In genomic region chr1:39825432-39825941, GRCh38 we compare ENCODE assay signal across 11 cellular contexts. TPM values are rescaled to one million over a fixed set of nuclear protein-coding genes. Genes with fewer than 3 reads are reported as not detected.
DNase-seq lines count a peak whose midpoint lies in the region; ATAC-seq and TF ChIP-seq lines count a peak whose summit lies in the region.
"Had no signal": no experiment of that assay in that cellular context is flagged by ENCODE, and none has a peak within 500 bp of the region (broad histone marks: within the 10 kb centered on the region; RNA-seq: fewer than 3 reads in every experiment).

No MANE protein-coding gene starts in this region.

- TF ChIP-seq EP300 in sigmoid colon (IDR thresholded peaks at IDR 0.05): no peak

- ATAC-seq in GM21529 (IDR thresholded peaks at IDR 0.05; ENCODE audit: unreplicated experiment): peak; percentile 78
- ATAC-seq in T-cell (replicated peaks in 1 of 4): no peak

- H3K4me3 ChIP-seq in liver (ENCODE audit: low read depth in 1 of 3, low read length in 3 of 3): no peak overlapping the region
- H3K4me3 ChIP-seq in sigmoid colon: no peak overlapping the region
- H3K4me3 ChIP-seq: ovary had no signal

- CTCF ChIA-PET in T-cell (lab: Charles Lee): interaction anchor here in 1 of 2 donors (0.6 kb wide), 1 partner anchor 166 kb away, joined by 5 read pairs; no protein-coding TSS in a partner anchor

- no peak for TF ChIP-seq POLR2A in sigmoid colon (IDR thresholded peaks at IDR 0.05)

- WGBS in liver: 44% methylated on average over 7 of the region's 7 CpGs
- 19 to 61% methylated on average over 7 of the region's 7 CpGs for WGBS in sigmoid colon, 2 donors

- POLR2A ChIA-PET in T-cell (lab: Charles Lee): no interaction called here

- TF ChIP-seq CTCF in liver (IDR thresholded peaks at IDR 0.05; ENCODE audit: low read depth, low read length, missing input control) (no peak), sigmoid colon (IDR thresholded peaks at IDR 0.05) (no peak)

- TF ChIP-seq RAD21 in liver (IDR thresholded peaks at IDR 0.05): peak in 1 of 2 donors; percentile 20

- peaks cover 19 to 27% of the 10 kb centered on the region in 2 donors for H3K27me3 Mint-ChIP-seq in T-cell

- H3K9me3 ChIP-seq in liver (ENCODE audit: control insufficient read depth in 4 of 4, low read length in 3 of 4) (no peaks in the 10 kb centered on the region), sigmoid colon (no peaks in the 10 kb centered on the region)
- H3K9me3 ChIP-seq: ovary had no signal

- H3K27ac Mint-ChIP-seq in T-cell: no peak overlapping the region

- intact Hi-C loops in head of caudate nucleus (cut with DNase I): no loop called here
- intact Hi-C loops in sigmoid colon (cut with DNase I): loop anchor here (5.0 kb wide), 1 partner anchor 207 kb away; no protein-coding TSS in a partner anchor

- no peak overlapping the region for H3K9ac ChIP-seq in liver (ENCODE audit: low read depth in 1 of 2, low read length in 2 of 2)

- H3K4me3 Mint-ChIP-seq in T-cell: no peak overlapping the region

- no peaks in the 10 kb centered on the region for H3K36me3 ChIP-seq in liver (ENCODE audit: control insufficient read depth in 4 of 4, insufficient read depth in 3 of 4, low read depth in 1 of 4, low read length in 3 of 4)
- H3K36me3 ChIP-seq in sigmoid colon: no peaks in the 10 kb centered on the region
- H3K36me3 ChIP-seq: ovary had no signal

- H3K27me3 ChIP-seq in liver (ENCODE audit: control insufficient read depth in 4 of 4, insufficient read depth in 4 of 4, low read length in 3 of 4) (no peaks in the 10 kb centered on the region), sigmoid colon (peaks cover 0 to 22% (median under 1%) of the 10 kb centered on the region in 3 donors)
- H3K27me3 ChIP-seq: ovary had no signal

- H3K4me1 ChIP-seq in liver (ENCODE audit: control insufficient read depth in 4 of 4, insufficient read depth in 4 of 4, low read length in 3 of 4): peaks cover 0 to 11% (median 6%) of the 10 kb centered on the region in 4 donors
- no peaks in the 10 kb centered on the region for H3K4me1 ChIP-seq in sigmoid colon

- no peaks in the 10 kb centered on the region for H3K36me3 Mint-ChIP-seq in T-cell

- no peaks in the 10 kb centered on the region for H3K9me3 Mint-ChIP-seq in T-cell

- DNase-seq in CD1c-positive myeloid dendritic cell (ENCODE audit: extremely low spot score) (peak; percentile 47), NCI-H748 treated with DMSO at 0.1 percent for 48 hours (lab: John Stamatoyannopoulos, UW) (peak; percentile 100), T-cell (no peak), head of caudate nucleus (no peak), sigmoid colon (no peak)
- DNase-seq in activated CD4-positive, alpha-beta T cell treated with anti-CD3 and anti-CD28 coated beads for 4 hours: no peak
- DNase-seq: effector memory CD4-positive, alpha-beta T cell; ovary; stimulated activated CD4-positive, alpha-beta T cell treated with anti-CD3 and anti-CD28 coated beads, Interleukin-2, amount 100 ng/mL, for 48 hours had no signal

- no peaks in the 10 kb centered on the region for H3K4me1 Mint-ChIP-seq in T-cell

- no peak overlapping the region for H3K27ac ChIP-seq in liver (ENCODE audit: low read depth in 1 of 2, low read length in 2 of 2)
- H3K27ac ChIP-seq in sigmoid colon: no peak overlapping the region
- H3K27ac ChIP-seq: ovary had no signal

TF ChIP-seq in liver, 16 proteins besides CTCF, POLR2A, EP300 and RAD21:
- TF ChIP-seq NR2F2 (IDR thresholded peaks at IDR 0.05) (no peak), SP1 (IDR thresholded peaks at IDR 0.05) (peak; percentile 62), REST (IDR thresholded peaks at IDR 0.05) (no peak), JUND (IDR thresholded peaks at IDR 0.05) (no peak), RXRA (IDR thresholded peaks at IDR 0.05) (peak; percentile 41 to 64), ZBTB33 (IDR thresholded peaks at IDR 0.05) (no peak), GABPA (IDR thresholded peaks at IDR 0.05 in 1 of 2, conservative IDR thresholded peaks at IDR 0.05 in 1 of 2) (no peak), FOXA1 (IDR thresholded peaks at IDR 0.05) (no peak), HNF4G (IDR thresholded peaks at IDR 0.05) (peak; percentile 74), HNF4A (conservative IDR thresholded peaks at IDR 0.05) (peak; percentile 95), YY1 (IDR thresholded peaks at IDR 0.05) (no peak), EGR1 (IDR thresholded peaks at IDR 0.05; ENCODE audit: low read depth in 2 of 2) (no peak)
- TF ChIP-seq, protein P1, sequence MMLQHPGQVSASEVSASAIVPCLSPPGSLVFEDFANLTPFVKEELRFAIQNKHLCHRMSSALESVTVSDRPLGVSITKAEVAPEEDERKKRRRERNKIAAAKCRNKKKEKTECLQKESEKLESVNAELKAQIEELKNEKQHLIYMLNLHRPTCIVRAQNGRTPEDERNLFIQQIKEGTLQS (IDR thresholded peaks at IDR 0.05): no peak

RNA-seq across cellular contexts. Expression of gene BMP8B, which starts 36.8 kb away (rescaled TPM):
- under 1 TPM; 0.08 to 0.19 TPM for total RNA-seq in liver
- under 1 TPM; 0.17 to 0.19 TPM for polyA plus RNA-seq in liver
- 1 to 10 TPM in 1 of 5 donors, under 1 TPM in 4; 0.33 to 1.3 (median 0.76) TPM for total RNA-seq in T-cell
- total RNA-seq in sigmoid colon: 1 to 10 TPM in 1 of 4 donors, under 1 TPM in 3; 0.16 to 2.1 (median 0.68) TPM
- 1 to 10 TPM; 3.0 to 4.6 (median 3.0) TPM for polyA plus RNA-seq in sigmoid colon

RNA-seq across cellular contexts. Expression of gene OXCT2, which starts 54.3 kb away (rescaled TPM):
- total RNA-seq in liver: under 1 TPM; 0.14 to 0.17 TPM
- polyA plus RNA-seq in liver: under 1 TPM; 0.11 to 0.47 TPM
- under 1 TPM; 0.16 to 0.44 (median 0.28) TPM for total RNA-seq in T-cell
- 1 to 10 TPM in 1 of 4 donors, under 1 TPM in 3; 0.55 to 2.0 (median 0.85) TPM for total RNA-seq in sigmoid colon
- polyA plus RNA-seq in sigmoid colon: 1 to 10 TPM in 1 of 3 donors, not detected in 2; 1.5 TPM

RNA-seq across cellular contexts. Expression of gene TRIT1, which starts 57.8 kb away (rescaled TPM):
- 10 to 100 TPM in 1 of 2 donors, 1 to 10 TPM in 1; 9.3 to 11.2 TPM for total RNA-seq in liver
- polyA plus RNA-seq in liver: 1 to 10 TPM; 4.5 to 5.0 TPM
- total RNA-seq in T-cell: 10 to 100 TPM; 12.2 to 17.4 (median 16.0) TPM
- total RNA-seq in sigmoid colon: 10 to 100 TPM; 12.5 to 24.6 (median 18.4) TPM
- polyA plus RNA-seq in sigmoid colon: 10 to 100 TPM in 1 of 3 donors, 1 to 10 TPM in 2; 7.2 to 12.6 (median 7.2) TPM

Comparison
In these comparisons a context has a peak if more than half of its experiments do, and no peak if none do; other contexts are left out.
1. DNase-seq: peak in CD1c-positive myeloid dendritic cell (single experiment) and NCI-H748 treated with DMSO at 0.1 percent for 48 hours (single experiment); none in activated CD4-positive, alpha-beta T cell treated with anti-CD3 and anti-CD28 coated beads for 4 hours (0 of 2), T-cell (0 of 34), head of caudate nucleus (0 of 42) and sigmoid colon (single experiment).